In genomic region chr14:74425525-74426201, GRCh38 we compare ENCODE assay signal across 10 cellular contexts. TPM values are rescaled to one million over a fixed set of nuclear protein-coding genes. Genes with fewer than 3 reads are reported as not detected.
DNase-seq lines count a peak whose midpoint lies in the region; ATAC-seq and TF ChIP-seq lines count a peak whose summit lies in the region.
"Had no signal": no experiment of that assay in that cellular context is flagged by ENCODE, and none has a peak within 500 bp of the region (broad histone marks: within the 10 kb centered on the region; RNA-seq: fewer than 3 reads in every experiment).

No MANE protein-coding gene starts in this region.

- in situ Hi-C loops in mammary epithelial cell (cut with MboI; ENCODE audit: low sequenced_read_pairs in 2 of 2) = no loop called here

- H3K4me1 ChIP-seq in mammary epithelial cell (ENCODE audit: insufficient read depth, low read length) = no peaks in the 10 kb centered on the region

- H3K36me3 ChIP-seq in mammary epithelial cell (ENCODE audit: insufficient read depth, low read length) = no peaks in the 10 kb centered on the region
- H3K36me3 ChIP-seq: neutrophil had no signal

- CTCF ChIA-PET in MCF 10A (lab: Yijun Ruan, JAX) = interaction anchor here (0.6 to 0.7 kb wide), 2 partner anchors 8 to 1032 kb away, joined by 3 to 4 read pairs; no protein-coding TSS in a partner anchor
- CTCF ChIA-PET in mammary epithelial cell (lab: Charles Lee; ENCODE audit: low non-redundant PET) = no interaction called here

- no peak overlapping the region for H3K4me3 Mint-ChIP-seq in MCF 10A (ENCODE audit: unreplicated experiment)

- BruUV-seq in MCF 10A (replicated peaks; lab: Mats Ljungman, UMichigan) (no TSS peak), mammary epithelial cell (replicated peaks; lab: Mats Ljungman, UMichigan) (no TSS peak)

- H3K9ac ChIP-seq in mammary epithelial cell (ENCODE audit: insufficient read depth, low read length) = no peak overlapping the region

- WGBS in mammary epithelial cell (ENCODE audit: low coverage, missing lambda C conversion rate) = 5% methylated on average over 4 of the region's 66 CpGs

- H3K9me3 ChIP-seq in mammary epithelial cell (replicated peaks; ENCODE audit: insufficient read depth, low read length) = no peaks in the 10 kb centered on the region
- H3K9me3 ChIP-seq: neutrophil had no signal

- ATAC-seq in HG03460 (IDR thresholded peaks at IDR 0.05; ENCODE audit: unreplicated experiment) = no peak
- ATAC-seq in GM19035 (IDR thresholded peaks at IDR 0.05; ENCODE audit: unreplicated experiment) = no peak

- H3K4me3 ChIP-seq in mammary epithelial cell (replicated peaks in 1 of 3; ENCODE audit: insufficient read depth in 1 of 3, low read depth in 2 of 3, low read length in 3 of 3) = no peak overlapping the region

- peaks cover 57% of the 10 kb centered on the region for H3K27me3 Mint-ChIP-seq in MCF 10A (ENCODE audit: insufficient read depth, unreplicated experiment)

- dilution Hi-C loops in mammary epithelial cell (cut with HindIII; ENCODE audit: low sequenced_read_pairs) = no loop called here

- no peak overlapping the region for H3K4me2 ChIP-seq in mammary epithelial cell (ENCODE audit: insufficient read depth, low read depth, low read length)

- intact Hi-C loops in MCF 10A (cut with micrococcal nuclease) (no loop called here), mammary epithelial cell (cut with micrococcal nuclease) (no loop called here), head of caudate nucleus (cut with DNase I) (no loop called here)

- DNase-seq in MCF 10A (ENCODE audit: unreplicated experiment) (peak; percentile 9), mammary epithelial cell (no peak), head of caudate nucleus (peak in 22 of 42 donors; percentile 22 to 76 (median 54))
- peak; percentile 69 for DNase-seq in activated T-cell treated with anti-CD3 and anti-CD28 coated beads, Interleukin-2, amount 50 U/mL, for 1 hour
- DNase-seq in stimulated activated CD4-positive, alpha-beta T cell treated with anti-CD3 and anti-CD28 coated beads, Interleukin-12 subunit alpha, Interleukin-12 subunit beta, amount 100 ng/mL, for 4 hours = peak; percentile 52
- no peak for DNase-seq in NK-92 treated with Interleukin-12 subunit alpha and Interleukin-12 subunit beta, amount 100 ng/mL, for 24 hours (lab: John Stamatoyannopoulos, UW)

- H4K20me1 ChIP-seq in mammary epithelial cell (ENCODE audit: insufficient read depth, low read length) = peaks cover 2% of the 10 kb centered on the region

- H3K79me2 ChIP-seq in mammary epithelial cell (ENCODE audit: insufficient read depth, low read length) = no peaks in the 10 kb centered on the region

- H3K4me1 Mint-ChIP-seq in MCF 10A (ENCODE audit: insufficient read depth, unreplicated experiment) = no peaks in the 10 kb centered on the region

- no peaks in the 10 kb centered on the region for H3K27me3 ChIP-seq in mammary epithelial cell (ENCODE audit: insufficient read depth, low read length)

- H3K27ac ChIP-seq in mammary epithelial cell (ENCODE audit: insufficient read depth, low read depth, low read length) = no peak overlapping the region
- H3K27ac ChIP-seq: neutrophil had no signal

- POLR2A ChIA-PET in MCF 10A (lab: Yijun Ruan, JAX) = interaction anchor here (0.5 kb wide), 1 partner anchor 106 kb away, joined by 3 read pairs; no protein-coding TSS in a partner anchor

- H3K27ac Mint-ChIP-seq in MCF 10A (ENCODE audit: low read depth, unreplicated experiment) = no peak overlapping the region

- H3K9me3 Mint-ChIP-seq in MCF 10A (ENCODE audit: unreplicated experiment) = no peaks in the 10 kb centered on the region

- H2AFZ ChIP-seq in mammary epithelial cell (ENCODE audit: low read depth, low read length) = no peak overlapping the region

- TF ChIP-seq CTCF in MCF 10A (IDR thresholded peaks at IDR 0.05; ENCODE audit: unreplicated experiment) (no peak), mammary epithelial cell (conservative IDR thresholded peaks at IDR 0.05 in 1 of 2, IDR thresholded peaks at IDR 0.05 in 1 of 2; ENCODE audit: extremely low read depth in 1 of 2, insufficient read depth in 1 of 2, low read depth in 1 of 2, low read length in 2 of 2) (no peak)

- no peaks in the 10 kb centered on the region for H3K36me3 Mint-ChIP-seq in MCF 10A (ENCODE audit: insufficient read depth, unreplicated experiment)

RNA-seq across cellular contexts. Expression of gene SYNDIG1L, which starts 0.3 kb away (rescaled TPM):
- total RNA-seq in MCF 10A (2022) (not detected in 2 replicates), mammary epithelial cell (not detected)
- polyA plus RNA-seq in mammary epithelial cell = not detected
- polyA minus RNA-seq in mammary epithelial cell = not detected
- polyA plus RNA-seq: BJ had no signal

Comparison
In these comparisons a context has a peak if more than half of its experiments do, and no peak if none do; other contexts are left out.
1. DNase-seq: peak in MCF 10A (single experiment), activated T-cell treated with anti-CD3 and anti-CD28 coated beads, Interleukin-2, amount 50 U/mL, for 1 hour (single experiment), head of caudate nucleus (22 of 42) and stimulated activated CD4-positive, alpha-beta T cell treated with anti-CD3 and anti-CD28 coated beads, Interleukin-12 subunit alpha, Interleukin-12 subunit beta, amount 100 ng/mL, for 4 hours (single experiment); none in mammary epithelial cell (single experiment) and NK-92 treated with Interleukin-12 subunit alpha and Interleukin-12 subunit beta, amount 100 ng/mL, for 24 hours (single experiment).